11 cellular contexts compared by ENCODE assay signal in genomic region chr14:54364555-54365415, GRCh38. TPM values are rescaled to one million over a fixed set of nuclear protein-coding genes. Genes with fewer than 3 reads are reported as not detected.
DNase-seq lines count a peak whose midpoint lies in the region; ATAC-seq and TF ChIP-seq lines count a peak whose summit lies in the region.
"Had no signal": no experiment of that assay in that cellular context is flagged by ENCODE, and none has a peak within 500 bp of the region (broad histone marks: within the 10 kb centered on the region; RNA-seq: fewer than 3 reads in every experiment).

No MANE protein-coding gene starts in this region.

- peak overlapping the region; percentile 73 for H3K4me2 ChIP-seq in skeletal muscle satellite cell (ENCODE audit: low read length)

- H3K4me1 Mint-ChIP-seq in activated T-helper 17 cell treated with anti-CD3 and anti-CD28 coated beads, Interleukin-2, amount 50 U/mL, for 72 hours: no peaks in the 10 kb centered on the region

- in situ Hi-C loops in astrocyte of the spinal cord (cut with HindIII; ENCODE audit: low sequenced_read_pairs): no loop called here

- TF ChIP-seq CTCF in astrocyte of the spinal cord (IDR thresholded peaks at IDR 0.05; ENCODE audit: low read depth, low read length) (no peak), heart right ventricle (IDR thresholded peaks at IDR 0.05) (no peak)

- no peaks in the 10 kb centered on the region for H3K36me3 Mint-ChIP-seq in activated T-helper 17 cell treated with anti-CD3 and anti-CD28 coated beads, Interleukin-2, amount 50 U/mL, for 72 hours (ENCODE audit: low read depth)

- peak; percentile 63 for DNase-seq in HS-5 (ENCODE audit: low read depth)
- peak; percentile 51 for DNase-seq in astrocyte of the spinal cord (ENCODE audit: low read depth, low spot score)
- DNase-seq in heart right ventricle: peak; percentile 25 to 68
- DNase-seq: activated T-cell treated with anti-CD3 and anti-CD28 coated beads, Interleukin-2, amount 50 U/mL, for 1 hour; GF-D8; NCI-H187 treated with DMSO at 0.1 percent for 48 hours had no signal

- H3K27ac Mint-ChIP-seq in activated T-helper 17 cell treated with anti-CD3 and anti-CD28 coated beads, Interleukin-2, amount 50 U/mL, for 72 hours: no peak overlapping the region

- no peaks in the 10 kb centered on the region for H3K9me3 ChIP-seq in heart right ventricle
- no peaks in the 10 kb centered on the region for H3K9me3 ChIP-seq in skeletal muscle satellite cell (replicated peaks; ENCODE audit: low read length)

- no peak overlapping the region for H3K9ac ChIP-seq in skeletal muscle satellite cell (ENCODE audit: low read depth, low read length)

- H3K4me1 ChIP-seq in heart right ventricle (peaks cover 4 to 47% (median 36%) of the 10 kb centered on the region in 9 donors), skeletal muscle satellite cell (ENCODE audit: control insufficient read depth, insufficient read depth, low read length) (peaks cover 13% of the 10 kb centered on the region)

- peaks cover 30% of the 10 kb centered on the region for H3K27me3 Mint-ChIP-seq in activated T-helper 17 cell treated with anti-CD3 and anti-CD28 coated beads, Interleukin-2, amount 50 U/mL, for 72 hours

- ATAC-seq in heart right ventricle (peak; percentile 67 to 91 (median 86)), HG02970 (IDR thresholded peaks at IDR 0.05; ENCODE audit: low FRiP score, unreplicated experiment) (no peak), HG02623 (IDR thresholded peaks at IDR 0.05; ENCODE audit: unreplicated experiment) (no peak), HG03520 (IDR thresholded peaks at IDR 0.05; ENCODE audit: unreplicated experiment) (no peak)
- ATAC-seq in activated T-helper 17 cell treated with anti-CD3 and anti-CD28 coated beads, Interleukin-2, amount 50 U/mL, for 72 hours (replicated peaks): no peak

- H3K36me3 ChIP-seq in heart right ventricle (no peaks in the 10 kb centered on the region), skeletal muscle satellite cell (ENCODE audit: insufficient read depth, low read length) (no peaks in the 10 kb centered on the region)

- H3K9me3 Mint-ChIP-seq in activated T-helper 17 cell treated with anti-CD3 and anti-CD28 coated beads, Interleukin-2, amount 50 U/mL, for 72 hours: no peaks in the 10 kb centered on the region

- no peaks in the 10 kb centered on the region for H3K27me3 ChIP-seq in heart right ventricle
- H3K27me3 ChIP-seq in skeletal muscle satellite cell (ENCODE audit: control insufficient read depth, insufficient read depth, low read length): peaks cover 7% of the 10 kb centered on the region

- H3K27ac ChIP-seq in heart right ventricle: peak overlapping the region in 9 of 10 donors; percentile 46 to 86 (median 66)

- H3K4me3 ChIP-seq in astrocyte of the spinal cord (ENCODE audit: low read depth, low read length) (no peak overlapping the region), heart right ventricle (no peak overlapping the region), skeletal muscle satellite cell (ENCODE audit: low read length) (peak overlapping the region; percentile 36)

- 34 to 44% methylated on average over 9 of the region's 9 CpGs for WGBS in heart right ventricle, 2 donors

- H3K4me3 Mint-ChIP-seq in activated T-helper 17 cell treated with anti-CD3 and anti-CD28 coated beads, Interleukin-2, amount 50 U/mL, for 72 hours: no peak overlapping the region

- intact Hi-C loops in heart right ventricle (cut with DNase I): no loop called here

RNA-seq across cellular contexts. Expression of gene CDKN3, which starts 32.0 kb away (rescaled TPM):
- 10 to 100 TPM in 1 of 10 donors, 1 to 10 TPM in 9; 1.8 to 14.7 (median 4.2) TPM for total RNA-seq in heart right ventricle
- polyA plus RNA-seq in heart right ventricle: 1 to 10 TPM; 3.1 to 5.2 TPM
- 37.3 and 39.3 TPM in 2 replicates for total RNA-seq in skeletal muscle satellite cell (2012; rRNA removed)
- total RNA-seq in activated T-helper 17 cell treated with anti-CD3 and anti-CD28 coated beads, Interleukin-2, amount 50 U/mL, for 72 hours: 10 to 100 TPM; 68.0 to 73.3 TPM

Comparison
In these comparisons a context has a peak if more than half of its experiments do, and no peak if none do; other contexts are left out.
1. ATAC-seq: peak in heart right ventricle (8 of 8); none in HG02970 (single experiment), HG02623 (single experiment), HG03520 (single experiment) and activated T-helper 17 cell treated with anti-CD3 and anti-CD28 coated beads, Interleukin-2, amount 50 U/mL, for 72 hours (single experiment).
2. RNA of gene CDKN3, which starts 32.0 kb away (total RNA-seq): 68.0 to 73.3 TPM in activated T-helper 17 cell treated with anti-CD3 and anti-CD28 coated beads, Interleukin-2, amount 50 U/mL, for 72 hours; 1.8 to 14.7 TPM in heart right ventricle; every median in the first group is over 4 times any median in the second.
3. Peak in every context shown above with its lines, with median percentiles within 50 percentile points of each other: DNase-seq.